Comparison of ENCODE assay signal across 18 cellular contexts in the genomic region with DNA sequence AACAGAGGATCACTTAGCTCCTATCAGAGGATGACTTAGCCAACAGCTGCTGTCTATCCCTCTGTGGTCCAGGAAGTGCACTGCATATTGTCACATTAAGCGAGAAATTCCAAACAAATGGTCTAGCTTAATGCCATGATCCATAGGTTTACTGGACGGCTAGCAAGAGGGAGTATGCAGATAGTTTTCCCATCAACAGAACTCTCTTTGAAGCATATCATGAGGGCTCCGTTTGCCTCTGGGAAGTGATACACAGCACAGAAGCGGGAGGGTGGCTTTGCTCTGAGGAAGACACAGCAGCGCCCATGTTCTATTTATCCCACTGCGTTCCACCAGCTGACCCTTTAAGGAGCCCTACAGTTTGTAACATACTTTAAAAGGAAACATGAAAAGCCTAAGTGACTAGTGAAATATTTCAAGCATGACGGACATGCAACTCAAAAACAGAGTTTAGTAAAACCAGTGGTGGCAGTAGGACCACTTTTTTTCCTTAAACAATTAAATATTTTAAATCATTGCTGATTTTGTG. TPM values are rescaled to one million over a fixed set of nuclear protein-coding genes. Genes with fewer than 3 reads are reported as not detected.
A peak's percentile ranks its signal among the peaks of the same experiment; 100 is the strongest.
DNase-seq lines count a peak whose midpoint lies in the region; ATAC-seq, FAIRE-seq and TF ChIP-seq lines count a peak whose summit lies in the region.
"Had no signal": no experiment of that assay in that cellular context is flagged by ENCODE, and none has a peak within 500 bp of the region (broad histone marks: within the 10 kb centered on the region; RNA-seq: fewer than 3 reads in every experiment).

No MANE protein-coding gene starts in this region.

- TF ChIP-seq POLR2A in heart left ventricle (IDR thresholded peaks at IDR 0.05) = no peak

- H3K4me1 ChIP-seq in heart left ventricle (peaks cover 0 to 66% (median 42%) of the 10 kb centered on the region in 12 donors), right cardiac atrium (ENCODE audit: control insufficient read depth, insufficient read depth, low read length) (peaks cover 11% of the 10 kb centered on the region), rectal smooth muscle tissue (ENCODE audit: control insufficient read depth, insufficient read depth, low read length) (peaks cover 28% of the 10 kb centered on the region)

- no peak for ATAC-seq in heart left ventricle
- ATAC-seq in Right ventricle myocardium superior (ENCODE audit: poor library complexity) = no peak
- ATAC-seq in right cardiac atrium = peak in 1 of 2 donors; percentile 38
- ATAC-seq in GM19351 (IDR thresholded peaks at IDR 0.05; ENCODE audit: unreplicated experiment) = no peak
- ATAC-seq: PC-3 had no signal

- peaks cover 0 to 6% (median 0%) of the 10 kb centered on the region in 9 donors for H3K36me3 ChIP-seq in heart left ventricle
- no peaks in the 10 kb centered on the region for H3K36me3 ChIP-seq in rectal smooth muscle tissue (ENCODE audit: control insufficient read depth, insufficient read depth, low read length)

- intact Hi-C loops in heart left ventricle (cut with DNase I) (no loop called here), Right ventricle myocardium superior (cut with DNase I) (no loop called here), right cardiac atrium (cut with DNase I) (no loop called here)

- TF ChIP-seq CTCF in heart left ventricle (IDR thresholded peaks at IDR 0.05) (no peak), D721Med (IDR thresholded peaks at IDR 0.05; ENCODE audit: insufficient read depth, missing control alignments) (no peak)

- no peak for FAIRE-seq in D721Med (lab: Jason Lieb, UNC)
- FAIRE-seq: endothelial cell of umbilical vein had no signal

- no peaks in the 10 kb centered on the region for H3K9me3 ChIP-seq in heart left ventricle
- no peaks in the 10 kb centered on the region for H3K9me3 ChIP-seq in right cardiac atrium (ENCODE audit: control insufficient read depth, low read length)

- H3K27ac ChIP-seq in heart left ventricle (peak overlapping the region in 10 of 12 donors; percentile 6 to 79 (median 50)), right cardiac atrium (ENCODE audit: low read length) (peak overlapping the region; percentile 73), rectal smooth muscle tissue (ENCODE audit: low read depth, low read length) (peak overlapping the region; percentile 71), substantia nigra (ENCODE audit: low read depth, low read length, poor library complexity, severe bottlenecking) (no peak overlapping the region)

- H3K9ac ChIP-seq in rectal smooth muscle tissue (ENCODE audit: low read length) = no peak overlapping the region

- no peak for DNase-seq in heart left ventricle
- DNase-seq in Right ventricle myocardium superior = no peak
- no peak for DNase-seq in right cardiac atrium
- DNase-seq in D721Med (ENCODE audit: insufficient read length, low spot score) = no peak
- DNase-seq in substantia nigra (lab: John Stamatoyannopoulos, UW) = no peak
- no peak for DNase-seq in 8988T
- DNase-seq: activated CD4-positive, alpha-beta T cell treated with anti-CD3 and anti-CD28 coated beads, Interleukin-2, amount 50 U/mL, for 48 hours; Calu3; midbrain; NCI-H1092 treated with DMSO at 0.1 percent for 48 hours; NCI-H446 treated with DMSO at 0.1 percent for 48 hours; PC-3 had no signal

- H3K4me3 ChIP-seq in heart left ventricle (no peak overlapping the region), right cardiac atrium (ENCODE audit: low read length) (no peak overlapping the region), rectal smooth muscle tissue (ENCODE audit: low read length) (no peak overlapping the region)

- WGBS in heart left ventricle, 4 donors = 67 to 76% (median 70%) methylated on average over 7 of the region's 7 CpGs
- WGBS in right cardiac atrium = 55% methylated on average over 7 of the region's 7 CpGs

- H3K27me3 ChIP-seq in heart left ventricle (no peaks in the 10 kb centered on the region), right cardiac atrium (ENCODE audit: control insufficient read depth, insufficient read depth) (no peaks in the 10 kb centered on the region), rectal smooth muscle tissue (ENCODE audit: control insufficient read depth, insufficient read depth, low read length) (no peaks in the 10 kb centered on the region)

RNA-seq across cellular contexts. Expression of gene COL4A1, which starts 52.7 kb away (rescaled TPM):
- total RNA-seq in heart left ventricle (100 to 1,000 TPM in 8 of 9 donors, 10 to 100 TPM in 1; 91.9 to 428 (median 184) TPM), Right ventricle myocardium superior (107 TPM), right cardiac atrium (100 to 1,000 TPM in 3 of 4 donors, 10 to 100 TPM in 1; 91.9 to 267 (median 118) TPM)
- polyA plus RNA-seq in heart left ventricle (100 to 1,000 TPM in 1 of 2 donors, 10 to 100 TPM in 1; 52.6 to 194 TPM), right cardiac atrium (69.8 TPM)
- total RNA-seq: activated T-helper 2 cell treated with anti-CD3 and anti-CD28 coated beads, Interferon-gamma antibody, Interleukin-2, Interleukin-4, amounts not matched to agents 10 μg/mL and 5 μg/mL and 100 μg/mL, durations not matched to agents 14 hours and 24 hours and 36 hours; T-helper 2 cell treated with Interferon-gamma antibody and Interleukin-4, amounts not matched to agents 100 ng/mL and 5 ng/mL, for 36 hours had no signal
- polyA plus RNA-seq: IgD-negative memory B cell had no signal

RNA-seq across cellular contexts. Expression of gene COL4A2, which starts 52.9 kb away (rescaled TPM):
- total RNA-seq in heart left ventricle (100 to 1,000 TPM in 8 of 9 donors, 10 to 100 TPM in 1; 94.0 to 377 (median 166) TPM), Right ventricle myocardium superior (91.2 TPM), right cardiac atrium (100 to 1,000 TPM in 3 of 4 donors, 10 to 100 TPM in 1; 84.7 to 268 (median 123) TPM)
- polyA plus RNA-seq in heart left ventricle (100 to 1,000 TPM in 1 of 2 donors, 10 to 100 TPM in 1; 92.4 to 220 TPM), right cardiac atrium (101 TPM)
- total RNA-seq: activated T-helper 2 cell treated with anti-CD3 and anti-CD28 coated beads, Interferon-gamma antibody, Interleukin-2, Interleukin-4, amounts not matched to agents 10 μg/mL and 5 μg/mL and 100 μg/mL, durations not matched to agents 14 hours and 24 hours and 36 hours; T-helper 2 cell treated with Interferon-gamma antibody and Interleukin-4, amounts not matched to agents 100 ng/mL and 5 ng/mL, for 36 hours had no signal
- polyA plus RNA-seq: IgD-negative memory B cell had no signal
